ENCODE assay signal across 24 cellular contexts in genomic region chr9:17536027-17536426, GRCh38. TPM values are rescaled to one million over a fixed set of nuclear protein-coding genes. Genes with fewer than 3 reads are reported as not detected.
"Had no signal": no experiment of that assay in that cellular context is flagged by ENCODE, and none has a peak within 500 bp of the region (broad histone marks: within the 10 kb centered on the region; RNA-seq: fewer than 3 reads in every experiment).

No MANE protein-coding gene starts in this region.

- H3K4me3 ChIP-seq: left lung, lower lobe of right lung, mucosa of descending colon, ovary, right atrium auricular region, right lobe of liver, smooth muscle cell, tibial nerve, uterus had no signal

- FAIRE-seq: kidney had no signal

- H3K4me1 ChIP-seq: left lung, lower lobe of right lung, right atrium auricular region, right lobe of liver, tibial nerve, uterus had no signal

- H3K4me2 ChIP-seq: smooth muscle cell had no signal

- H3K36me3 ChIP-seq: left lung, lower lobe of right lung, ovary, right atrium auricular region, right lobe of liver, tibial nerve, uterus had no signal

- H3K27me3 ChIP-seq: left lung, ovary, right atrium auricular region, right lobe of liver, tibial nerve, uterus had no signal

- H3K27ac ChIP-seq: left lung, lower lobe of right lung, ovary, right atrium auricular region, right lobe of liver, tibial nerve, uterus had no signal

- DNase-seq: hippocampal formation; kidney; left colon; left lung; lower lobe of right lung; midbrain; mucosa of descending colon; naive thymus-derived CD4-positive, alpha-beta T cell; ovary; right lobe of liver; stimulated activated CD4-positive, alpha-beta T cell treated with anti-CD3 and anti-CD28 coated beads, Interleukin-1b, Interleukin-23, amount 100 ng/mL, for 48 hours; stimulated activated CD4-positive, alpha-beta T cell treated with anti-CD3 and anti-CD28 coated beads, Interleukin-2, amount 100 ng/mL, for 48 hours; stimulated activated CD4-positive, alpha-beta T cell treated with anti-CD3 and anti-CD28 coated beads, Interleukin-4, amount 100 ng/mL, for 4 hours; stimulated activated CD8-positive, alpha-beta memory T cell treated with anti-CD3 and anti-CD28 coated beads, Interleukin-4, amount 100 ng/mL, for 48 hours; stimulated activated naive CD4-positive, alpha-beta T cell treated with Interleukin-2 at 50 U/mL for 16 hours; stimulated activated naive CD8-positive, alpha-beta T cell treated with anti-CD3 and anti-CD28 coated beads, Interleukin-15, amount 100 ng/mL, for 72 hours; substantia nigra; uterus had no signal

- H3K9me3 ChIP-seq: lower lobe of right lung, mucosa of descending colon, ovary, right atrium auricular region, right lobe of liver, uterus had no signal

RNA-seq across cellular contexts. Expression of gene SH3GL2, which starts 42.8 kb away (rescaled TPM):
- total RNA-seq: mesenteric fat pad; myocyte; naive thymus-derived CD4-positive, alpha-beta T cell; natural killer cell treated with Interleukin-12 subunit alpha and Interleukin-12 subunit beta and Interleukin-15 and Interleukin-18, amount 100 ng/mL, for 72 hours; smooth muscle cell; tibial nerve had no signal
- polyA plus RNA-seq: naive thymus-derived CD4-positive, alpha-beta T cell; smooth muscle cell had no signal
